In genomic region chr22:37166675-37167066, GRCh38 we compare ENCODE assay signal across 8 cellular contexts. TPM values are rescaled to one million over a fixed set of nuclear protein-coding genes. Genes with fewer than 3 reads are reported as not detected.
DNase-seq lines count a peak whose midpoint lies in the region; ATAC-seq lines count a peak whose summit lies in the region.

No MANE protein-coding gene starts in this region.

- ATAC-seq in activated CD8-positive, alpha-beta T cell treated with anti-CD3 and anti-CD28 coated beads, Interleukin-2, amount 10 ng/mL, durations not matched to agents 7 days and 5 days, result peak; percentile 48
- ATAC-seq in HG03342 (IDR thresholded peaks at IDR 0.05; ENCODE audit: unreplicated experiment), result no peak

- H3K4me1 Mint-ChIP-seq in activated CD8-positive, alpha-beta T cell treated with anti-CD3 and anti-CD28 coated beads, Interleukin-2, amount 10 ng/mL, durations not matched to agents 7 days and 5 days (ENCODE audit: low read depth), result peaks cover 93% of the 10 kb centered on the region

- peak overlapping the region; percentile 83 for H3K4me3 Mint-ChIP-seq in activated CD8-positive, alpha-beta T cell treated with anti-CD3 and anti-CD28 coated beads, Interleukin-2, amount 10 ng/mL, durations not matched to agents 7 days and 5 days

- H3K27ac Mint-ChIP-seq in activated CD8-positive, alpha-beta T cell treated with anti-CD3 and anti-CD28 coated beads, Interleukin-2, amount 10 ng/mL, durations not matched to agents 7 days and 5 days, result peak overlapping the region; percentile 96

- peaks cover 21% of the 10 kb centered on the region for H3K36me3 Mint-ChIP-seq in activated CD8-positive, alpha-beta T cell treated with anti-CD3 and anti-CD28 coated beads, Interleukin-2, amount 10 ng/mL, durations not matched to agents 7 days and 5 days (ENCODE audit: low read depth)

- no peaks in the 10 kb centered on the region for H3K9me3 Mint-ChIP-seq in activated CD8-positive, alpha-beta T cell treated with anti-CD3 and anti-CD28 coated beads, Interleukin-2, amount 10 ng/mL, durations not matched to agents 7 days and 5 days (ENCODE audit: insufficient read depth)

- POLR2A ChIA-PET in activated CD8-positive, alpha-beta T cell treated with anti-CD3 and anti-CD28 coated beads, Interleukin-2, amount 10 ng/mL, durations not matched to agents 7 days and 5 days (lab: Charles Lee), result interaction anchor here (0.6 to 7.1 kb wide), 9 partner anchors 9 to 87 kb away, joined by 3 to 67 read pairs (median 8); partner anchors contain the start of gene IL2RB

- CTCF ChIA-PET in activated CD8-positive, alpha-beta T cell treated with anti-CD3 and anti-CD28 coated beads, Interleukin-2, amount 10 ng/mL, durations not matched to agents 7 days and 5 days (lab: Charles Lee), result interaction anchor here (0.7 to 9.5 kb wide), 19 partner anchors 10 to 115 kb away, joined by 3 to 280 read pairs (median 8); partner anchors contain the start of genes C1QTNF6, IL2RB, KCTD17 and RAC2

- DNase-seq in SIG-M5 treated with dmso at 0.1 percent for 504 hours (lab: John Stamatoyannopoulos, UW; ENCODE audit: unreplicated experiment) (peak; percentile 49), SIG-M5 (lab: John Stamatoyannopoulos, UW) (no peak), NCI-H524 treated with DMSO at 0.1 percent for 48 hours (lab: John Stamatoyannopoulos, UW) (peak; percentile 8), mesenteric fat pad (ENCODE audit: low spot score) (peak; percentile 94)
- DNase-seq in activated CD8-positive, alpha-beta T cell treated with anti-CD3 and anti-CD28 coated beads, Interleukin-2, amount 10 ng/mL, durations not matched to agents 7 days and 5 days, result peak; percentile 92
- DNase-seq in effector CD8-positive, alpha-beta T cell (lab: John Stamatoyannopoulos, UW), result peak; percentile 65
- DNase-seq in stimulated activated CD8-positive, alpha-beta memory T cell treated with anti-CD3 and anti-CD28 coated beads, Interleukin-15, amount 100 ng/mL, for 4 hours (ENCODE audit: low read depth in 2 of 2), result peak; percentile 62 to 67

- no peaks in the 10 kb centered on the region for H3K27me3 Mint-ChIP-seq in activated CD8-positive, alpha-beta T cell treated with anti-CD3 and anti-CD28 coated beads, Interleukin-2, amount 10 ng/mL, durations not matched to agents 7 days and 5 days (ENCODE audit: low read depth)

RNA-seq across cellular contexts. Expression of gene IL2RB, which starts 17.0 kb away (rescaled TPM):
- 100 to 1,000 TPM; 202 to 213 TPM for total RNA-seq in activated CD8-positive, alpha-beta T cell treated with anti-CD3 and anti-CD28 coated beads, Interleukin-2, amount 10 ng/mL, durations not matched to agents 7 days and 5 days
- 1.7 TPM for total RNA-seq in mesenteric fat pad

RNA-seq across cellular contexts. Expression of gene C1QTNF6, which starts 21.4 kb away (rescaled TPM):
- 1 to 10 TPM; 6.1 to 6.2 TPM for total RNA-seq in activated CD8-positive, alpha-beta T cell treated with anti-CD3 and anti-CD28 coated beads, Interleukin-2, amount 10 ng/mL, durations not matched to agents 7 days and 5 days
- total RNA-seq in mesenteric fat pad, result 1.3 TPM

RNA-seq across cellular contexts. Expression of gene SSTR3, which starts 45.6 kb away (rescaled TPM):
- total RNA-seq in activated CD8-positive, alpha-beta T cell treated with anti-CD3 and anti-CD28 coated beads, Interleukin-2, amount 10 ng/mL, durations not matched to agents 7 days and 5 days, result 1 to 10 TPM; 3.5 to 3.6 TPM
- total RNA-seq in mesenteric fat pad, result not detected

RNA-seq across cellular contexts. Expression of gene TMPRSS6, which starts 57.2 kb away (rescaled TPM):
- total RNA-seq in activated CD8-positive, alpha-beta T cell treated with anti-CD3 and anti-CD28 coated beads, Interleukin-2, amount 10 ng/mL, durations not matched to agents 7 days and 5 days, result 1 to 10 TPM; 1.1 TPM
- total RNA-seq in mesenteric fat pad, result not detected

Comparison
In these comparisons a context has a peak if more than half of its experiments do, and no peak if none do; other contexts are left out.
1. RNA of gene IL2RB, which starts 17.0 kb away (total RNA-seq): 202 to 213 TPM in activated CD8-positive, alpha-beta T cell treated with anti-CD3 and anti-CD28 coated beads, Interleukin-2, amount 10 ng/mL, durations not matched to agents 7 days and 5 days; 1.7 TPM in mesenteric fat pad (single experiment); every median in the first group is over 10 times any median in the second.